8 cellular contexts compared by ENCODE assay signal in the genomic region with DNA sequence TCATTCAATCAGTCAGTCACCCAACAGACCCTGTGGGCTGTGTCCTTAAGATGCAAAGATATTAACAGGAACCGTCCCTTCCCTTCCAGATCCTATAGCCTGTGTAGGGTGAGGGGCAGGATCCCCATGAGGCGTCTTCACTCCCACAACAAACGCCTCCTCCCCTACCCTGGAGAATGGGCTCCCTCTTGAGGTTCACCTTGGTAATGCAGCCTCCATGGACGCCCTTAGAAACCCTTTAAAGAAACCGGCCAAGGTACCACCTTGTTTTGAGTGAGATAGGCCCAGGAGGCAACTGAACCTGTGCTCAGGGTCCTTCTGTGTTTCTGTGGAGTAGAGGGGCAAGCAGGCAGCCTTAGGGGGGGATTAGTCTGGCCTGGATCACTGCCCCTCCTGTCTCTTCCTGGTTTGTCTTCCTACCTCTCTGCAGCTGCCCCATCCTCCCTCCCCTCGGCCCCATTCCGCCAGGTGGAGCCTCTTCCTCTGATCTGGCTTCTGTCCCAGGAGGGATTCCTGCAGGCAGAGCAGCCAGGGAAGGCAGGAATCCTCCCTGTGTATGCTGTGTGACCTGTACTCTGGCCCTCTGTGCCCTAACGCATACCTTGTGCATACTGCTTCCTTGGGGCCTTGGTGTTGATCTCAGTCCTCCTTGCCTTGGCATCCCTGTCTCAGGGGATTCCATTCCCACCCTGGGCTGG. TPM values are rescaled to one million over a fixed set of nuclear protein-coding genes. Genes with fewer than 3 reads are reported as not detected.
DNase-seq lines count a peak whose midpoint lies in the region; ATAC-seq and TF ChIP-seq lines count a peak whose summit lies in the region.

No MANE protein-coding gene starts in this region.

- H3K4me3 ChIP-seq in AG04450 (ENCODE audit: low read depth, low read length): no peak overlapping the region

- DNase-seq in AG04450 (ENCODE audit: low read depth, low spot score) (peak; percentile 44), GM20000 (ENCODE audit: low spot score) (peak; percentile 87), NCI-H2227 treated with DMSO at 0.1 percent for 48 hours (lab: John Stamatoyannopoulos, UW) (peak; percentile 9), kidney glomerular epithelial cell (lab: John Stamatoyannopoulos, UW) (peak; percentile 83)
- DNase-seq in activated CD4-positive, CD25-positive, alpha-beta regulatory T cell (lab: John Stamatoyannopoulos, UW): peak; percentile 38 to 65 (median 55)
- peak; percentile 60 for DNase-seq in central memory CD4-positive, alpha-beta T cell
- peak; percentile 88 to 90 for DNase-seq in stimulated activated CD4-positive, alpha-beta T cell treated with anti-CD3 and anti-CD28 coated beads, Interleukin-2, amount 100 ng/mL, for 48 hours

- H3K9me3 ChIP-seq in AG04450 (ENCODE audit: control insufficient read depth, insufficient read depth, low read length): no peaks in the 10 kb centered on the region

- peak; percentile 98 for TF ChIP-seq CTCF in AG04450 (IDR thresholded peaks at IDR 0.05; ENCODE audit: low read depth, low read length)
- peak; percentile 77 for TF ChIP-seq CTCF in GM20000 (IDR thresholded peaks at IDR 0.05; ENCODE audit: extremely low read depth, missing control alignments)

- POLR2A ChIA-PET in AG04450 (lab: Yijun Ruan, JAX): no interaction called here

- CTCF ChIA-PET in AG04450 (lab: Charles Lee): interaction anchor here (0.6 to 4.7 kb wide), 8 partner anchors 14 to 786 kb away, joined by 3 to 48 read pairs (median 5); no protein-coding TSS in a partner anchor

- peaks cover 3% of the 10 kb centered on the region for H3K27me3 ChIP-seq in AG04450 (ENCODE audit: control insufficient read depth, insufficient read depth, low read length)

- ATAC-seq in GM18498 (IDR thresholded peaks at IDR 0.05; ENCODE audit: unreplicated experiment): no peak

- H3K27ac ChIP-seq in AG04450 (ENCODE audit: low read depth, low read length): no peak overlapping the region

RNA-seq across cellular contexts. Expression of gene GUCA1A, which starts 6.6 kb away (rescaled TPM):
- polyA plus RNA-seq in AG04450 (2011; rRNA removed): 1.5 and 1.9 TPM in 2 replicates
- 0.26 and 0.87 TPM in 2 replicates for polyA minus RNA-seq in AG04450 (2011; rRNA and poly(A)+ RNA removed)

RNA-seq across cellular contexts. Expression of gene C6orf132, which starts 24.2 kb away (rescaled TPM):
- polyA plus RNA-seq in AG04450 (2011; rRNA removed): 0.68 and 1.1 TPM in 2 replicates
- polyA minus RNA-seq in AG04450 (2011; rRNA and poly(A)+ RNA removed): 0.52 and 1.2 TPM in 2 replicates

RNA-seq across cellular contexts. Expression of gene GUCA1B, which starts 28.2 kb away (rescaled TPM):
- 0.21 and 0.40 TPM in 2 replicates for polyA plus RNA-seq in AG04450 (2011; rRNA removed)
- 0.39 and 0.46 TPM in 2 replicates for polyA minus RNA-seq in AG04450 (2011; rRNA and poly(A)+ RNA removed)

RNA-seq across cellular contexts. Expression of gene MRPS10, which starts 51.1 kb away (rescaled TPM):
- polyA plus RNA-seq in AG04450 (2011; rRNA removed): 45.4 and 63.2 TPM in 2 replicates
- polyA minus RNA-seq in AG04450 (2011; rRNA and poly(A)+ RNA removed): 10.4 and 17.6 TPM in 2 replicates

Comparison
In these comparisons a context has a peak if more than half of its experiments do, and no peak if none do; other contexts are left out.
1. DNase-seq: peak in every context shown above with its lines; median percentile 89 in stimulated activated CD4-positive, alpha-beta T cell treated with anti-CD3 and anti-CD28 coated beads, Interleukin-2, amount 100 ng/mL, for 48 hours; 87 in GM20000; 83 in kidney glomerular epithelial cell; 60 in central memory CD4-positive, alpha-beta T cell; 55 in activated CD4-positive, CD25-positive, alpha-beta regulatory T cell; 44 in AG04450; 9 in NCI-H2227 treated with DMSO at 0.1 percent for 48 hours.